In genomic region chr15:43872416-43873020, GRCh38 we compare ENCODE assay signal across 7 cellular contexts. TPM values are rescaled to one million over a fixed set of nuclear protein-coding genes. Genes with fewer than 3 reads are reported as not detected.
DNase-seq lines count a peak whose midpoint lies in the region; ATAC-seq, FAIRE-seq and TF ChIP-seq lines count a peak whose summit lies in the region.

No MANE protein-coding gene starts in this region.

- H3K4me3 Mint-ChIP-seq in mesothelial cell of epicardium: no peak overlapping the region

- H4K20me1 ChIP-seq in endothelial cell of umbilical vein (replicated peaks; ENCODE audit: control insufficient read depth, extremely low read depth, insufficient read depth, low read length): no peaks in the 10 kb centered on the region

- H3K9me1 ChIP-seq in endothelial cell of umbilical vein (replicated peaks; ENCODE audit: control insufficient read depth, extremely low read depth, insufficient read depth, low read length): no peaks in the 10 kb centered on the region

- CTCF ChIA-PET in endothelial cell of umbilical vein (lab: Charles Lee): interaction anchor here (1.0 to 3.4 kb wide), 4 partner anchors 9 to 629 kb away, joined by 3 to 28 read pairs (median 4); partner anchors contain the start of gene CTDSPL2

- H3K27ac ChIP-seq in endothelial cell of umbilical vein (ENCODE audit: insufficient read depth, low read depth, low read length): no peak overlapping the region

- in situ Hi-C loops in HAP-1 (cut with MboI; ENCODE audit: low sequenced_read_pairs): no loop called here

- H3K27me3 Mint-ChIP-seq in mesothelial cell of epicardium (ENCODE audit: low read depth): no peaks in the 10 kb centered on the region

- no peak overlapping the region for H3K9ac ChIP-seq in endothelial cell of umbilical vein (replicated peaks; ENCODE audit: extremely low read depth, insufficient read depth, low read length)

- H3K27me3 ChIP-seq in HAP-1 (ENCODE audit: low read depth) (no peaks in the 10 kb centered on the region), endothelial cell of umbilical vein (ENCODE audit: control insufficient read depth in 2 of 2, insufficient read depth in 2 of 2, low read length in 2 of 2) (no peaks in the 10 kb centered on the region)

- POLR2A ChIA-PET in endothelial cell of umbilical vein (lab: Charles Lee): no interaction called here

- H3K4me1 ChIP-seq in HAP-1 (peaks cover 14% of the 10 kb centered on the region), endothelial cell of umbilical vein (ENCODE audit: control insufficient read depth, extremely low read depth, insufficient read depth, low read length) (peaks cover 3% of the 10 kb centered on the region)

- no peaks in the 10 kb centered on the region for H3K9me3 ChIP-seq in HAP-1
- no peaks in the 10 kb centered on the region for H3K9me3 ChIP-seq in endothelial cell of umbilical vein (replicated peaks; ENCODE audit: control insufficient read depth, insufficient read depth, low read length)

- FAIRE-seq in endothelial cell of umbilical vein (lab: Jason Lieb, UNC): peak; percentile 91

- dilution Hi-C loops in endothelial cell of umbilical vein (cut with MboI; ENCODE audit: extremely low pct_ligation_motif_present, low sequenced_read_pairs): no loop called here

- no peak overlapping the region for H2AFZ ChIP-seq in endothelial cell of umbilical vein (ENCODE audit: low read depth, low read length)

- H3K4me3 ChIP-seq in HAP-1 (no peak overlapping the region), endothelial cell of umbilical vein (replicated peaks in 1 of 3; ENCODE audit: insufficient read depth in 1 of 3, low read depth in 1 of 3, low read length in 3 of 3) (no peak overlapping the region)

- H3K36me3 Mint-ChIP-seq in mesothelial cell of epicardium: no peaks in the 10 kb centered on the region

- H3K4me1 Mint-ChIP-seq in mesothelial cell of epicardium: no peaks in the 10 kb centered on the region

- H3K4me2 ChIP-seq in endothelial cell of umbilical vein (ENCODE audit: insufficient read depth, low read length): no peak overlapping the region

- no TSS peak for BruUV-seq in endothelial cell of umbilical vein (replicated peaks; lab: Mats Ljungman, UMichigan)

- DNase-seq in DMS53 (lab: John Stamatoyannopoulos, UW) (peak; percentile 75), HAP-1 (ENCODE audit: low spot score in 2 of 2) (peak; percentile 62 to 71), RPMI8226 (peak; percentile 21), endothelial cell of umbilical vein (ENCODE audit: low read depth, low spot score) (peak; percentile 70), mesothelial cell of epicardium (ENCODE audit: low spot score in 2 of 2, unreplicated experiment in 2 of 2) (peak in 1 of 2 experiments; percentile 47), T-helper 9 cell (no peak), omental fat pad (ENCODE audit: low spot score) (no peak)

- no peaks in the 10 kb centered on the region for H3K79me2 ChIP-seq in endothelial cell of umbilical vein (ENCODE audit: control insufficient read depth, insufficient read depth, low read length)

- intact Hi-C loops in endothelial cell of umbilical vein (cut with micrococcal nuclease): loop anchor here (1.0 to 5.0 kb wide), 3 partner anchors 347 to 628 kb away; partner anchors contain the start of gene CTDSPL2

- H3K36me3 ChIP-seq in HAP-1 (replicated peaks) (peaks cover 34% of the 10 kb centered on the region), endothelial cell of umbilical vein (ENCODE audit: control insufficient read depth in 2 of 2, extremely low read depth in 1 of 2, insufficient read depth in 2 of 2, low read length in 2 of 2) (peaks cover 6 to 8% of the 10 kb centered on the region in 2 experiments)

- H3K9me3 Mint-ChIP-seq in mesothelial cell of epicardium: no peaks in the 10 kb centered on the region

- no peak for ATAC-seq in omental fat pad (ENCODE audit: low FRiP score)

- peak; percentile 55 to 68 for TF ChIP-seq CTCF in endothelial cell of umbilical vein (IDR thresholded peaks at IDR 0.05; ENCODE audit: extremely low read depth in 1 of 2, insufficient read depth in 1 of 2, low read depth in 1 of 2, low read length in 2 of 2)
- peak; percentile 54 for TF ChIP-seq CTCF in mesothelial cell of epicardium (IDR thresholded peaks at IDR 0.05; ENCODE audit: unreplicated experiment)
- no peak for TF ChIP-seq CTCF in omental fat pad (IDR thresholded peaks at IDR 0.05)

- H3K27ac Mint-ChIP-seq in mesothelial cell of epicardium: no peak overlapping the region

- no peak for TF ChIP-seq POLR2A in endothelial cell of umbilical vein (IDR thresholded peaks at IDR 0.05; ENCODE audit: low read depth, low read length)

TF ChIP-seq in endothelial cell of umbilical vein, 7 proteins besides CTCF, POLR2A, EP300 and RAD21:
- no peak for TF ChIP-seq MYC (IDR thresholded peaks at IDR 0.05; ENCODE audit: low read depth, low read length)
- no peak for TF ChIP-seq POLR2AphosphoS5 (IDR thresholded peaks at IDR 0.05; ENCODE audit: insufficient read depth, low read depth, low read length)
- TF ChIP-seq, protein P1, sequence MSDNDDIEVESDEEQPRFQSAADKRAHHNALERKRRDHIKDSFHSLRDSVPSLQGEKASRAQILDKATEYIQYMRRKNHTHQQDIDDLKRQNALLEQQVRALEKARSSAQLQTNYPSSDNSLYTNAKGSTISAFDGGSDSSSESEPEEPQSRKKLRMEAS (IDR thresholded peaks at IDR 0.05; ENCODE audit: insufficient read depth, insufficient read length): no peak
- TF ChIP-seq JUN (IDR thresholded peaks at IDR 0.05; ENCODE audit: borderline replicate concordance, insufficient read depth, insufficient read length, low read depth): no peak

RNA-seq across cellular contexts. Expression of gene WDR76, which starts 45.7 kb away (rescaled TPM):
- total RNA-seq in endothelial cell of umbilical vein (22.1 and 25.2 TPM in 2 replicates), mesothelial cell of epicardium (7.8 to 8.0 TPM (median 7.8 TPM) in 3 replicates), omental fat pad (1 to 10 TPM; 2.0 to 9.9 (median 3.2) TPM)
- polyA plus RNA-seq in endothelial cell of umbilical vein: 3.1 and 3.3 TPM in 2 replicates
- polyA plus RNA-seq in endothelial cell of umbilical vein (2011; cell fraction: cytosol; rRNA removed): 6.1 and 6.5 TPM in 2 replicates
- 7.1 and 10.4 TPM in 2 replicates for polyA plus RNA-seq in endothelial cell of umbilical vein (2011; cell fraction: nucleus; rRNA removed)
- polyA plus RNA-seq in endothelial cell of umbilical vein (2012): 6.7 and 11.2 TPM in 2 replicates
- 9.0 and 12.0 TPM in 2 replicates for polyA minus RNA-seq in endothelial cell of umbilical vein
- 29.1 TPM for polyA minus RNA-seq in endothelial cell of umbilical vein (2011; cell fraction: cytosol; rRNA and poly(A)+ RNA removed)
- polyA minus RNA-seq in endothelial cell of umbilical vein (2011; cell fraction: nucleus; rRNA and poly(A)+ RNA removed): 5.4 and 8.7 TPM in 2 replicates

RNA-seq across cellular contexts. Expression of gene MFAP1, which starts 48.0 kb away (rescaled TPM):
- 29.3 and 30.5 TPM in 2 replicates for total RNA-seq in endothelial cell of umbilical vein
- 11.5 and 12.9 TPM in 2 replicates for polyA plus RNA-seq in endothelial cell of umbilical vein
- polyA plus RNA-seq in endothelial cell of umbilical vein (2011; cell fraction: cytosol; rRNA removed): 14.6 and 16.7 TPM in 2 replicates
- 22.2 and 23.1 TPM in 2 replicates for polyA plus RNA-seq in endothelial cell of umbilical vein (2011; cell fraction: nucleus; rRNA removed)
- polyA plus RNA-seq in endothelial cell of umbilical vein (2012): 27.9 and 35.6 TPM in 2 replicates
- 12.4 and 13.4 TPM in 2 replicates for polyA minus RNA-seq in endothelial cell of umbilical vein
- 23.7 TPM for polyA minus RNA-seq in endothelial cell of umbilical vein (2011; cell fraction: cytosol; rRNA and poly(A)+ RNA removed)
- polyA minus RNA-seq in endothelial cell of umbilical vein (2011; cell fraction: nucleus; rRNA and poly(A)+ RNA removed): 10.2 and 13.2 TPM in 2 replicates
- total RNA-seq in mesothelial cell of epicardium: 27.7 to 31.2 TPM (median 30.9 TPM) in 3 replicates
- 10 to 100 TPM; 13.9 to 18.0 (median 14.4) TPM for total RNA-seq in omental fat pad

Comparison
In these comparisons a context has a peak if more than half of its experiments do, and no peak if none do; other contexts are left out.
1. DNase-seq: peak in DMS53 (single experiment), HAP-1 (2 of 2), RPMI8226 (single experiment) and endothelial cell of umbilical vein (single experiment); none in T-helper 9 cell (single experiment) and omental fat pad (single experiment).
2. CTCF ChIP-seq: peak in endothelial cell of umbilical vein (2 of 2) and mesothelial cell of epicardium (single experiment); none in omental fat pad (0 of 3).